ENCODE assay signal across 12 cellular contexts in the genomic region with DNA sequence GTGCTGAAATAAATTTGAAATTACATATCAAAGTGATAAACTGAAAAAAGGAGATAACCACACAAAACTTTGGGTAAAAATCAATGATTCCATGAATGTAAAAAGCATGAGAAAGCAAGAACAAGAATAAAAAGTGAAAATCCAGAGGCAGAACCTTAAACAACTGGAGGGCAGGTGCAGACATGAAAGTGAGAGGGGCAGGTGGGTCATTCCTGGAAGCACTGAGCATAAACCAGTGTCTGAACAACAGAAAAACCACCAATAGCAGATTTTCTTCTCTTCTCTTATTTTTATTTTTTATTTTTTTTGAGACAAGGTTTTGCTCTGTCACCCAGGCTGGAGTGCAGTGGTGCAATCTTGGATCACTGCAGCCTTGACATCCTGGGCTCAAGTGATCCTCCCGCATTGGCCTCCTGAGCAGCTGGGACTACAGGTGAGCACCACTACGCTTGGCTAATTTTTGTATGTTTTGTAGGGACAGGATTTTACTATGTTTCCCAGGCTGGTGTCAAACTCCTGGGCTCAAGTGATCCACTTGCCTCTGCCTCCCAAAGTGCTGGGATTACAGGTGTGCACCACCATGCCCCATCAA. TPM values are rescaled to one million over a fixed set of nuclear protein-coding genes. Genes with fewer than 3 reads are reported as not detected.
A peak's percentile ranks its signal among the peaks of the same experiment; 100 is the strongest.
DNase-seq lines count a peak whose midpoint lies in the region; ATAC-seq and TF ChIP-seq lines count a peak whose summit lies in the region.
"Had no signal": no experiment of that assay in that cellular context is flagged by ENCODE, and none has a peak within 500 bp of the region (broad histone marks: within the 10 kb centered on the region; RNA-seq: fewer than 3 reads in every experiment).

No MANE protein-coding gene starts in this region.

- H3K4me3 ChIP-seq in duodenal mucosa (ENCODE audit: low read depth in 1 of 2, low read length in 2 of 2) = no peak overlapping the region
- no peak overlapping the region for H3K4me3 ChIP-seq in stomach
- H3K4me3 ChIP-seq in effector memory CD4-positive, alpha-beta T cell (ENCODE audit: insufficient read depth, low read depth, low read length, poor library complexity, severe bottlenecking) = no peak overlapping the region
- no peak overlapping the region for H3K4me3 ChIP-seq in MG63

- H3K4me1 ChIP-seq in duodenal mucosa (ENCODE audit: control insufficient read depth in 1 of 2, insufficient read depth in 2 of 2, low read length in 2 of 2) = peaks cover 22 to 23% of the 10 kb centered on the region in 2 donors
- H3K4me1 ChIP-seq in stomach = peaks cover 18 to 47% (median 40%) of the 10 kb centered on the region in 4 donors
- no peaks in the 10 kb centered on the region for H3K4me1 ChIP-seq in effector memory CD4-positive, alpha-beta T cell (ENCODE audit: control insufficient read depth, insufficient read depth, low read length, poor library complexity, severe bottlenecking)

- H3K27me3 ChIP-seq in duodenal mucosa (ENCODE audit: control insufficient read depth in 1 of 2, insufficient read depth in 2 of 2, low read length in 2 of 2) (no peaks in the 10 kb centered on the region), stomach (no peaks in the 10 kb centered on the region), MG63 (no peaks in the 10 kb centered on the region)
- no peaks in the 10 kb centered on the region for H3K27me3 ChIP-seq in effector memory CD4-positive, alpha-beta T cell (replicated peaks; ENCODE audit: control insufficient read depth, insufficient read depth, low read length, poor library complexity, severe bottlenecking)

- DNase-seq in stomach = no peak
- no peak for DNase-seq in effector memory CD4-positive, alpha-beta T cell
- DNase-seq in MG63 = no peak
- DNase-seq in pons (ENCODE audit: low spot score) = no peak
- no peak for DNase-seq in NCI-H510A treated with DMSO at 0.1 percent for 48 hours (lab: John Stamatoyannopoulos, UW)
- DNase-seq: activated CD4-positive, alpha-beta T cell treated with anti-CD3 and anti-CD28 coated beads, Interleukin-2, amount 10 ng/mL, durations not matched to agents 7 days and 5 days; activated gamma-delta T cell; erythroblast; hypothalamus had no signal

- intact Hi-C loops in stomach (cut with DNase I; ENCODE audit: low total_unique reads) = no loop called here

- TF ChIP-seq EP300 in stomach (IDR thresholded peaks at IDR 0.05) = no peak

- no peaks in the 10 kb centered on the region for H3K9me3 ChIP-seq in duodenal mucosa (ENCODE audit: control insufficient read depth in 1 of 2, low read length in 2 of 2)
- H3K9me3 ChIP-seq in stomach = no peaks in the 10 kb centered on the region
- H3K9me3 ChIP-seq in effector memory CD4-positive, alpha-beta T cell (ENCODE audit: control insufficient read depth, low read length) = no peaks in the 10 kb centered on the region
- no peaks in the 10 kb centered on the region for H3K9me3 ChIP-seq in MG63

- H3K9ac ChIP-seq in duodenal mucosa (ENCODE audit: low read depth in 1 of 2, low read length in 2 of 2) = no peak overlapping the region

- no peak for TF ChIP-seq CTCF in stomach (IDR thresholded peaks at IDR 0.05)

- TF ChIP-seq POLR2A in stomach (IDR thresholded peaks at IDR 0.05) = no peak

- peak; percentile 45 for ATAC-seq in GM18909 (IDR thresholded peaks at IDR 0.05; ENCODE audit: poor library complexity, unreplicated experiment)
- peak; percentile 43 for ATAC-seq in HG02852 (IDR thresholded peaks at IDR 0.05; ENCODE audit: unreplicated experiment)

- 92 to 100% (median 97%) methylated on average over 2 of the region's 2 CpGs for WGBS in stomach, 5 donors

- H3K27ac ChIP-seq in duodenal mucosa (ENCODE audit: low read depth, low read length) (peak overlapping the region; percentile 73), stomach (peak overlapping the region; percentile 79 to 93 (median 84))
- no peak overlapping the region for H3K27ac ChIP-seq in effector memory CD4-positive, alpha-beta T cell (ENCODE audit: insufficient read depth, low read length, poor library complexity, severe bottlenecking)

- H3K36me3 ChIP-seq in duodenal mucosa (ENCODE audit: control insufficient read depth in 1 of 2, insufficient read depth in 2 of 2, low read length in 2 of 2) = no peaks in the 10 kb centered on the region
- no peaks in the 10 kb centered on the region for H3K36me3 ChIP-seq in stomach
- no peaks in the 10 kb centered on the region for H3K36me3 ChIP-seq in effector memory CD4-positive, alpha-beta T cell (ENCODE audit: control insufficient read depth, insufficient read depth, low read length)
- H3K36me3 ChIP-seq in MG63 = no peaks in the 10 kb centered on the region

RNA-seq across cellular contexts. Expression of gene GPR78, which starts 46.8 kb away (rescaled TPM):
- total RNA-seq in stomach = under 1 TPM in 1 of 5 donors, not detected in 4; 0.55 TPM
- 1 to 10 TPM in 1 of 3 donors, under 1 TPM in 1, not detected in 1; 0.31 to 2.3 TPM for polyA plus RNA-seq in stomach
- 0.33 TPM in 1 of 2 replicates, not detected in the other for total RNA-seq in MG63 (2014; rRNA removed; shearing (Covaris generic); ENCODE audit: low replicate concordance)
- total RNA-seq: activated CD4-positive, alpha-beta T cell treated with anti-CD3 and anti-CD28 coated beads, Interleukin-2, amount 10 ng/mL, durations not matched to agents 7 days and 5 days had no signal

RNA-seq across cellular contexts. Expression of gene CPZ, which starts 59.2 kb away (rescaled TPM):
- total RNA-seq in stomach = 10 to 100 TPM in 1 of 5 donors, 1 to 10 TPM in 2, not detected in 2; 2.3 to 13.2 (median 4.3) TPM
- 1 to 10 TPM in 1 of 3 donors, under 1 TPM in 2; 0.25 to 7.5 (median 0.92) TPM for polyA plus RNA-seq in stomach
- total RNA-seq in MG63 (2014; rRNA removed; shearing (Covaris generic); ENCODE audit: low replicate concordance) = 1.1 TPM in 1 of 2 replicates, not detected in the other
- total RNA-seq: activated CD4-positive, alpha-beta T cell treated with anti-CD3 and anti-CD28 coated beads, Interleukin-2, amount 10 ng/mL, durations not matched to agents 7 days and 5 days had no signal
